Comparison of ENCODE assay signal across 9 cellular contexts in genomic region chr13:21676611-21677021, GRCh38. TPM values are rescaled to one million over a fixed set of nuclear protein-coding genes. Genes with fewer than 3 reads are reported as not detected.
DNase-seq lines count a peak whose midpoint lies in the region; ATAC-seq, FAIRE-seq and TF ChIP-seq lines count a peak whose summit lies in the region.
"Had no signal": no experiment of that assay in that cellular context is flagged by ENCODE, and none has a peak within 500 bp of the region (broad histone marks: within the 10 kb centered on the region; RNA-seq: fewer than 3 reads in every experiment).

No MANE protein-coding gene starts in this region.

- no peaks in the 10 kb centered on the region for H3K36me3 ChIP-seq in GM23338 (ENCODE audit: insufficient read depth)
- no peaks in the 10 kb centered on the region for H3K36me3 ChIP-seq in lower lobe of right lung

- H3K4me1 Mint-ChIP-seq in GM23338 = peaks cover 24% of the 10 kb centered on the region
- no peaks in the 10 kb centered on the region for H3K4me1 Mint-ChIP-seq in activated T-helper 17 cell treated with anti-CD3 and anti-CD28 coated beads, Interleukin-2, amount 50 U/mL, for 72 hours

- H4K20me1 ChIP-seq in GM23338 (replicated peaks; ENCODE audit: insufficient read depth) = peaks cover 7% of the 10 kb centered on the region

- ATAC-seq in GM23338 = peak; percentile 55
- no peak for ATAC-seq in activated T-helper 17 cell treated with anti-CD3 and anti-CD28 coated beads, Interleukin-2, amount 50 U/mL, for 72 hours (replicated peaks)
- ATAC-seq in lower lobe of right lung = peak; percentile 25 to 38
- ATAC-seq in HG03439 (IDR thresholded peaks at IDR 0.05; ENCODE audit: unreplicated experiment) = no peak

- H3K4me3 Mint-ChIP-seq in GM23338 = peak overlapping the region; percentile 25; the same call in 2 of the 3 replicates
- H3K4me3 Mint-ChIP-seq in activated T-helper 17 cell treated with anti-CD3 and anti-CD28 coated beads, Interleukin-2, amount 50 U/mL, for 72 hours = peak overlapping the region; percentile 89

- no peak overlapping the region for H3K27ac Mint-ChIP-seq in GM23338
- no peak overlapping the region for H3K27ac Mint-ChIP-seq in activated T-helper 17 cell treated with anti-CD3 and anti-CD28 coated beads, Interleukin-2, amount 50 U/mL, for 72 hours

- no peak for TF ChIP-seq POLR2A in H54 (IDR thresholded peaks at IDR 0.05; ENCODE audit: low read depth, low read length)

- no peaks in the 10 kb centered on the region for H3K9me3 ChIP-seq in lower lobe of right lung
- H3K9me3 ChIP-seq: MG63 had no signal

- H3F3A ChIP-seq in GM23338 (replicated peaks; ENCODE audit: low read depth) = peaks cover 4% of the 10 kb centered on the region; the same call in 1 of the 2 replicates

- no peak overlapping the region for H3K27ac ChIP-seq in GM23338 (ENCODE audit: low read depth)
- H3K27ac ChIP-seq in lower lobe of right lung = no peak overlapping the region
- no peak overlapping the region for H3K27ac ChIP-seq in coronary artery

- FAIRE-seq in H54 (lab: Jason Lieb, UNC) (no peak), GM19239 (lab: Jason Lieb, UNC) (no peak)

- H3K4me1 ChIP-seq in GM23338 (ENCODE audit: insufficient read depth) (peaks cover 33% of the 10 kb centered on the region), lower lobe of right lung (peaks cover 35% of the 10 kb centered on the region)

- H3K9me2 ChIP-seq in GM23338 (ENCODE audit: insufficient read depth) = no peaks in the 10 kb centered on the region

- H3K27me3 Mint-ChIP-seq in GM23338 (ENCODE audit: insufficient read depth, low read depth, poor library complexity) = peaks cover 50% of the 10 kb centered on the region
- peaks cover 25% of the 10 kb centered on the region for H3K27me3 Mint-ChIP-seq in activated T-helper 17 cell treated with anti-CD3 and anti-CD28 coated beads, Interleukin-2, amount 50 U/mL, for 72 hours

- intact Hi-C loops in lower lobe of right lung (cut with DNase I) = no loop called here

- H3K9me3 Mint-ChIP-seq in GM23338 = no peaks in the 10 kb centered on the region; the same call in 2 of the 3 replicates
- H3K9me3 Mint-ChIP-seq in activated T-helper 17 cell treated with anti-CD3 and anti-CD28 coated beads, Interleukin-2, amount 50 U/mL, for 72 hours = no peaks in the 10 kb centered on the region

- no peak overlapping the region for H3K4me3 ChIP-seq in GM23338
- H3K4me3 ChIP-seq in lower lobe of right lung = no peak overlapping the region
- H3K4me3 ChIP-seq in coronary artery = no peak overlapping the region
- H3K4me3 ChIP-seq: MG63 had no signal

- H3K79me2 ChIP-seq in GM23338 (replicated peaks; ENCODE audit: insufficient read depth) = no peaks in the 10 kb centered on the region

- TF ChIP-seq CTCF in GM23338 (conservative IDR thresholded peaks at IDR 0.05; ENCODE audit: low read depth in 2 of 2) (peak; percentile 61 to 88), lower lobe of right lung (IDR thresholded peaks at IDR 0.05) (no peak), coronary artery (IDR thresholded peaks at IDR 0.05) (no peak)

- H3K4me2 ChIP-seq in GM23338 = no peak overlapping the region

- no peaks in the 10 kb centered on the region for H3K36me3 Mint-ChIP-seq in GM23338 (ENCODE audit: low read depth)
- H3K36me3 Mint-ChIP-seq in activated T-helper 17 cell treated with anti-CD3 and anti-CD28 coated beads, Interleukin-2, amount 50 U/mL, for 72 hours (ENCODE audit: low read depth) = no peaks in the 10 kb centered on the region

- H3K27me3 ChIP-seq in GM23338 (ENCODE audit: insufficient read depth) (peaks cover 67% of the 10 kb centered on the region), lower lobe of right lung (ENCODE audit: low read depth) (peaks cover 55% of the 10 kb centered on the region)

- DNase-seq in COR-L47 (lab: John Stamatoyannopoulos, UW) (peak; percentile 44), GM23338 (ENCODE audit: low spot score) (peak; percentile 77), lower lobe of right lung (peak; percentile 55), coronary artery (ENCODE audit: low spot score) (no peak), H54 (ENCODE audit: insufficient read length, low spot score) (no peak), GM19239 (ENCODE audit: insufficient read length, low spot score) (no peak)
- DNase-seq: MG63 had no signal

- H2AFZ ChIP-seq in GM23338 = no peak overlapping the region

TF ChIP-seq in GM23338, 12 proteins besides CTCF, POLR2A, EP300 and RAD21 (continues in another document):
- no peak for TF ChIP-seq ZNF331 (CRISPR knock-in tag; IDR thresholded peaks at IDR 0.05; ENCODE audit: low read depth)
- TF ChIP-seq REST (IDR thresholded peaks at IDR 0.05; ENCODE audit: unreplicated experiment) = no peak
- no peak for TF ChIP-seq ZNF114 (CRISPR knock-in tag; IDR thresholded peaks at IDR 0.05)
- no peak for TF ChIP-seq EZH2phosphoT487 (IDR thresholded peaks at IDR 0.05; ENCODE audit: unreplicated experiment)
- no peak for TF ChIP-seq NANOG (IDR thresholded peaks at IDR 0.05; ENCODE audit: borderline replicate concordance)
- TF ChIP-seq, protein P1, sequence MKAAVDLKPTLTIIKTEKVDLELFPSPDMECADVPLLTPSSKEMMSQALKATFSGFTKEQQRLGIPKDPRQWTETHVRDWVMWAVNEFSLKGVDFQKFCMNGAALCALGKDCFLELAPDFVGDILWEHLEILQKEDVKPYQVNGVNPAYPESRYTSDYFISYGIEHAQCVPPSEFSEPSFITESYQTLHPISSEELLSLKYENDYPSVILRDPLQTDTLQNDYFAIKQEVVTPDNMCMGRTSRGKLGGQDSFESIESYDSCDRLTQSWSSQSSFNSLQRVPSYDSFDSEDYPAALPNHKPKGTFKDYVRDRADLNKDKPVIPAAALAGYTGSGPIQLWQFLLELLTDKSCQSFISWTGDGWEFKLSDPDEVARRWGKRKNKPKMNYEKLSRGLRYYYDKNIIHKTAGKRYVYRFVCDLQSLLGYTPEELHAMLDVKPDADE (IDR thresholded peaks at IDR 0.05) = no peak
- no peak for TF ChIP-seq CREB1 (CRISPR knock-in tag; IDR thresholded peaks at IDR 0.05; ENCODE audit: low read depth)
- TF ChIP-seq POLR2AphosphoS5 (IDR thresholded peaks at IDR 0.05; ENCODE audit: low read depth) = no peak
- TF ChIP-seq JUNB (IDR thresholded peaks at IDR 0.05; ENCODE audit: unreplicated experiment) = no peak
- no peak for TF ChIP-seq STAT1 (IDR thresholded peaks at IDR 0.05; ENCODE audit: unreplicated experiment)

RNA-seq across cellular contexts. Expression of gene FGF9, which starts 5.7 kb away (rescaled TPM):
- 0.08 TPM in 1 of 2 replicates, not detected in the other for total RNA-seq in GM23338 (2014; rRNA removed; shearing (Covaris generic))
- polyA plus RNA-seq in GM23338 (2016; fragmentation: Nextera tagmentation; extraction: Ambion mirVana) = 0.27 TPM in 1 of 2 replicates, not detected in the other
- total RNA-seq in activated T-helper 17 cell treated with anti-CD3 and anti-CD28 coated beads, Interleukin-2, amount 50 U/mL, for 72 hours = under 1 TPM in 1 of 2 donors, not detected in 1; 0.05 TPM
- 1.6 TPM for total RNA-seq in lower lobe of right lung

Comparison
In these comparisons a context has a peak if more than half of its experiments do, and no peak if none do; other contexts are left out.
1. DNase-seq: peak in COR-L47 (single experiment), GM23338 (single experiment) and lower lobe of right lung (single experiment); none in coronary artery (single experiment), H54 (single experiment) and GM19239 (single experiment).
2. ATAC-seq: peak in GM23338 (single experiment) and lower lobe of right lung (2 of 2); none in activated T-helper 17 cell treated with anti-CD3 and anti-CD28 coated beads, Interleukin-2, amount 50 U/mL, for 72 hours (single experiment) and HG03439 (single experiment).
3. CTCF ChIP-seq: peak in GM23338 (2 of 2); none in lower lobe of right lung (single experiment) and coronary artery (single experiment).